16 cellular contexts compared by ENCODE assay signal in genomic region chr20:48817367-48818030, GRCh38. TPM values are rescaled to one million over a fixed set of nuclear protein-coding genes. Genes with fewer than 3 reads are reported as not detected.
DNase-seq lines count a peak whose midpoint lies in the region; ATAC-seq and TF ChIP-seq lines count a peak whose summit lies in the region.
"Had no signal": no experiment of that assay in that cellular context is flagged by ENCODE, and none has a peak within 500 bp of the region (broad histone marks: within the 10 kb centered on the region; RNA-seq: fewer than 3 reads in every experiment).

No MANE protein-coding gene starts in this region.

- no peaks in the 10 kb centered on the region for H3K9me3 ChIP-seq in DOHH2 (ENCODE audit: control insufficient read depth, insufficient read depth, low read length)
- H3K9me3 ChIP-seq: stomach, uterus had no signal

- H3K4me3 ChIP-seq in DOHH2 (ENCODE audit: low read length): peak overlapping the region; percentile 62
- H3K4me3 ChIP-seq: stomach, uterus had no signal

- peak overlapping the region; percentile 79 for H3K27ac ChIP-seq in DOHH2 (ENCODE audit: low read depth, low read length)
- H3K27ac ChIP-seq: parathyroid adenoma, uterus had no signal

- H3K27me3 ChIP-seq in DOHH2 (ENCODE audit: control insufficient read depth, low read length): no peaks in the 10 kb centered on the region
- H3K27me3 ChIP-seq: stomach, uterus had no signal

- no peaks in the 10 kb centered on the region for H3K9me3 Mint-ChIP-seq in activated CD4-positive, alpha-beta T cell treated with anti-CD3 and anti-CD28 coated beads, Interleukin-2, amount 10 ng/mL, durations not matched to agents 7 days and 5 days
- H3K9me3 Mint-ChIP-seq in activated naive CD8-positive, alpha-beta T cell treated with anti-CD3 and anti-CD28 coated beads for 36 hours: no peaks in the 10 kb centered on the region
- H3K9me3 Mint-ChIP-seq in natural killer cell treated with Interleukin-12 subunit alpha and Interleukin-12 subunit beta and Interleukin-15 and Interleukin-18, amount 100 ng/mL, for 72 hours: no peaks in the 10 kb centered on the region
- H3K9me3 Mint-ChIP-seq in glutamatergic neuron (ENCODE audit: unreplicated experiment): no peaks in the 10 kb centered on the region

- H3F3A ChIP-seq in DOHH2 (ENCODE audit: control insufficient read depth, insufficient read depth): peaks cover 31% of the 10 kb centered on the region

- H3K27ac Mint-ChIP-seq in activated CD4-positive, alpha-beta T cell treated with anti-CD3 and anti-CD28 coated beads, Interleukin-2, amount 10 ng/mL, durations not matched to agents 7 days and 5 days: peak overlapping the region; percentile 87
- H3K27ac Mint-ChIP-seq in activated naive CD8-positive, alpha-beta T cell treated with anti-CD3 and anti-CD28 coated beads for 36 hours: peak overlapping the region; percentile 87
- H3K27ac Mint-ChIP-seq in natural killer cell treated with Interleukin-12 subunit alpha and Interleukin-12 subunit beta and Interleukin-15 and Interleukin-18, amount 100 ng/mL, for 72 hours: peak overlapping the region in 1 of 2 donors; percentile 98
- H3K27ac Mint-ChIP-seq in glutamatergic neuron (ENCODE audit: unreplicated experiment): no peak overlapping the region

- no peaks in the 10 kb centered on the region for H3K79me2 ChIP-seq in DOHH2 (ENCODE audit: control insufficient read depth, low read length)
- H3K79me2 ChIP-seq: parathyroid adenoma had no signal

- CTCF ChIA-PET in activated CD4-positive, alpha-beta T cell treated with anti-CD3 and anti-CD28 coated beads, Interleukin-2, amount 10 ng/mL, durations not matched to agents 7 days and 5 days (lab: Charles Lee): interaction anchor here (1.4 kb wide), 1 partner anchor 9 kb away, joined by 3 read pairs; no protein-coding TSS in a partner anchor

- peak overlapping the region; percentile 78 for H3K4me2 ChIP-seq in DOHH2 (ENCODE audit: low read length)

- ATAC-seq in natural killer cell treated with Interleukin-12 subunit alpha and Interleukin-12 subunit beta and Interleukin-15 and Interleukin-18, amount 100 ng/mL, for 72 hours: no peak

- H3K9me2 ChIP-seq in DOHH2 (replicated peaks; ENCODE audit: control insufficient read depth, low read length): no peaks in the 10 kb centered on the region

- no peaks in the 10 kb centered on the region for H3K27me3 Mint-ChIP-seq in activated CD4-positive, alpha-beta T cell treated with anti-CD3 and anti-CD28 coated beads, Interleukin-2, amount 10 ng/mL, durations not matched to agents 7 days and 5 days
- H3K27me3 Mint-ChIP-seq in activated naive CD8-positive, alpha-beta T cell treated with anti-CD3 and anti-CD28 coated beads for 36 hours: no peaks in the 10 kb centered on the region
- no peaks in the 10 kb centered on the region for H3K27me3 Mint-ChIP-seq in natural killer cell treated with Interleukin-12 subunit alpha and Interleukin-12 subunit beta and Interleukin-15 and Interleukin-18, amount 100 ng/mL, for 72 hours
- no peaks in the 10 kb centered on the region for H3K27me3 Mint-ChIP-seq in glutamatergic neuron (ENCODE audit: unreplicated experiment)

- H3K4me1 Mint-ChIP-seq in activated CD4-positive, alpha-beta T cell treated with anti-CD3 and anti-CD28 coated beads, Interleukin-2, amount 10 ng/mL, durations not matched to agents 7 days and 5 days: peaks cover 77% of the 10 kb centered on the region
- peaks cover 72% of the 10 kb centered on the region for H3K4me1 Mint-ChIP-seq in activated naive CD8-positive, alpha-beta T cell treated with anti-CD3 and anti-CD28 coated beads for 36 hours
- H3K4me1 Mint-ChIP-seq in natural killer cell treated with Interleukin-12 subunit alpha and Interleukin-12 subunit beta and Interleukin-15 and Interleukin-18, amount 100 ng/mL, for 72 hours (ENCODE audit: low read depth in 2 of 2): peaks cover 63 to 64% of the 10 kb centered on the region in 2 donors
- peaks cover 29% of the 10 kb centered on the region for H3K4me1 Mint-ChIP-seq in glutamatergic neuron (ENCODE audit: low read depth, unreplicated experiment)

- H3K36me3 Mint-ChIP-seq in activated CD4-positive, alpha-beta T cell treated with anti-CD3 and anti-CD28 coated beads, Interleukin-2, amount 10 ng/mL, durations not matched to agents 7 days and 5 days (ENCODE audit: low read depth): peaks cover 62% of the 10 kb centered on the region
- H3K36me3 Mint-ChIP-seq in activated naive CD8-positive, alpha-beta T cell treated with anti-CD3 and anti-CD28 coated beads for 36 hours: peaks cover 41% of the 10 kb centered on the region
- peaks cover 4% of the 10 kb centered on the region for H3K36me3 Mint-ChIP-seq in natural killer cell treated with Interleukin-12 subunit alpha and Interleukin-12 subunit beta and Interleukin-15 and Interleukin-18, amount 100 ng/mL, for 72 hours
- no peaks in the 10 kb centered on the region for H3K36me3 Mint-ChIP-seq in glutamatergic neuron (ENCODE audit: unreplicated experiment)

- H4K20me1 ChIP-seq in DOHH2 (ENCODE audit: control insufficient read depth, insufficient read depth, low read depth, low read length): no peaks in the 10 kb centered on the region

- H3K36me3 ChIP-seq in DOHH2 (ENCODE audit: control insufficient read depth, low read length): no peaks in the 10 kb centered on the region
- H3K36me3 ChIP-seq: stomach, uterus had no signal

- no peak for DNase-seq in activated CD4-positive, alpha-beta T cell treated with anti-CD3 and anti-CD28 coated beads, Interleukin-2, amount 10 ng/mL, durations not matched to agents 7 days and 5 days
- no peak for DNase-seq in activated CD4-positive, alpha-beta T cell treated with anti-CD3 and anti-CD28 coated beads for 48 hours
- no peak for DNase-seq in activated naive CD8-positive, alpha-beta T cell treated with anti-CD3 and anti-CD28 coated beads for 36 hours
- no peak for DNase-seq in natural killer cell treated with Interleukin-12 subunit alpha and Interleukin-12 subunit beta and Interleukin-15 and Interleukin-18, amount 100 ng/mL, for 72 hours (ENCODE audit: low spot score)
- no peak for DNase-seq in NCI-H1930 (lab: John Stamatoyannopoulos, UW)
- DNase-seq in glutamatergic neuron: no peak
- DNase-seq in H4 (ENCODE audit: low spot score): no peak
- DNase-seq: activated CD4-positive, alpha-beta T cell treated with anti-CD3 and anti-CD28 coated beads, Interleukin-2, amount 50 U/mL, for 4 hours; effector CD4-positive, alpha-beta T cell; NCI-H1105 treated with DMSO at 0.1 percent for 48 hours; small intestine; stomach; T-helper 9 cell; uterus had no signal

- POLR2A ChIA-PET in activated CD4-positive, alpha-beta T cell treated with anti-CD3 and anti-CD28 coated beads, Interleukin-2, amount 10 ng/mL, durations not matched to agents 7 days and 5 days (lab: Charles Lee): no interaction called here

- peak overlapping the region; percentile 48 for H3K4me3 Mint-ChIP-seq in activated CD4-positive, alpha-beta T cell treated with anti-CD3 and anti-CD28 coated beads, Interleukin-2, amount 10 ng/mL, durations not matched to agents 7 days and 5 days
- H3K4me3 Mint-ChIP-seq in activated naive CD8-positive, alpha-beta T cell treated with anti-CD3 and anti-CD28 coated beads for 36 hours: peak overlapping the region; percentile 33
- peak overlapping the region; percentile 85 for H3K4me3 Mint-ChIP-seq in natural killer cell treated with Interleukin-12 subunit alpha and Interleukin-12 subunit beta and Interleukin-15 and Interleukin-18, amount 100 ng/mL, for 72 hours
- no peak overlapping the region for H3K4me3 Mint-ChIP-seq in glutamatergic neuron (ENCODE audit: unreplicated experiment)

- H3K4me1 ChIP-seq in DOHH2 (ENCODE audit: control insufficient read depth, low read length): peaks cover 65% of the 10 kb centered on the region
- H3K4me1 ChIP-seq: parathyroid adenoma, uterus had no signal

- TF ChIP-seq CTCF in DOHH2 (IDR thresholded peaks at IDR 0.05; ENCODE audit: low read depth, low read length, poor library complexity, severe bottlenecking) (no peak), glutamatergic neuron (IDR thresholded peaks at IDR 0.05; ENCODE audit: partially characterized antibody, unreplicated experiment) (no peak)

RNA-seq across cellular contexts. Expression of gene PREX1, which starts 10.3 kb away (rescaled TPM):
- total RNA-seq in activated CD4-positive, alpha-beta T cell treated with anti-CD3 and anti-CD28 coated beads, Interleukin-2, amount 10 ng/mL, durations not matched to agents 7 days and 5 days: 10 to 100 TPM; 81.0 to 86.1 TPM
- total RNA-seq in activated naive CD8-positive, alpha-beta T cell treated with anti-CD3 and anti-CD28 coated beads for 36 hours: 10 to 100 TPM; 76.8 to 77.1 TPM
- 100 to 1,000 TPM; 132 to 167 TPM for total RNA-seq in natural killer cell treated with Interleukin-12 subunit alpha and Interleukin-12 subunit beta and Interleukin-15 and Interleukin-18, amount 100 ng/mL, for 72 hours
- 235 TPM for total RNA-seq in glutamatergic neuron (ENCODE audit: unreplicated experiment)
- 2.8 and 3.1 TPM in 2 replicates for total RNA-seq in H4 (2014; rRNA removed; shearing (Covaris generic))

Comparison
In these comparisons a context has a peak if more than half of its experiments do, and no peak if none do; other contexts are left out.
1. RNA of gene PREX1, which starts 10.3 kb away (total RNA-seq): 235 TPM in glutamatergic neuron (single experiment), 132 to 167 TPM in natural killer cell treated with Interleukin-12 subunit alpha and Interleukin-12 subunit beta and Interleukin-15 and Interleukin-18, amount 100 ng/mL, for 72 hours, 81.0 to 86.1 TPM in activated CD4-positive, alpha-beta T cell treated with anti-CD3 and anti-CD28 coated beads, Interleukin-2, amount 10 ng/mL, durations not matched to agents 7 days and 5 days and 76.8 to 77.1 TPM in activated naive CD8-positive, alpha-beta T cell treated with anti-CD3 and anti-CD28 coated beads for 36 hours; 2.8 to 3.1 TPM in H4; every median in the first group is over 10 times any median in the second.